Comparison of ENCODE assay signal across 7 cellular contexts in genomic region chr12:92080390-92081285, GRCh38.
DNase-seq lines count a peak whose midpoint lies in the region; ATAC-seq and TF ChIP-seq lines count a peak whose summit lies in the region.

No MANE protein-coding gene starts in this region.

- H3K27ac Mint-ChIP-seq in endothelial cell (ENCODE audit: unreplicated experiment), result no peak overlapping the region

- ATAC-seq in GM18511 (IDR thresholded peaks at IDR 0.05; ENCODE audit: unreplicated experiment), result peak; percentile 66
- peak; percentile 78 for ATAC-seq in HG02678 (IDR thresholded peaks at IDR 0.05; ENCODE audit: unreplicated experiment)
- ATAC-seq in stimulated activated naive CD8-positive, alpha-beta T cell treated with anti-CD3 and anti-CD28 coated beads, Interleukin-15, Interleukin-2, amounts not matched to agents 100 U/mL and 50 U/mL, for 24 hours, result peak; percentile 57

- H3K9me3 Mint-ChIP-seq in endothelial cell (ENCODE audit: unreplicated experiment), result no peaks in the 10 kb centered on the region

- no peaks in the 10 kb centered on the region for H3K36me3 Mint-ChIP-seq in endothelial cell (ENCODE audit: low read depth, unreplicated experiment)

- H3K27me3 Mint-ChIP-seq in endothelial cell (ENCODE audit: unreplicated experiment), result peaks cover 2% of the 10 kb centered on the region

- H3K4me3 ChIP-seq in epithelial cell of proximal tubule (ENCODE audit: low read depth, low read length), result peak overlapping the region; percentile 1

- DNase-seq in OCI-M1 (lab: John Stamatoyannopoulos, UW) (peak; percentile 70), epithelial cell of proximal tubule (ENCODE audit: low read depth) (peak; percentile 86), C1 segment of cervical spinal cord (lab: John Stamatoyannopoulos, UW) (no peak), endothelial cell (ENCODE audit: low spot score) (no peak)
- DNase-seq in stimulated activated naive CD8-positive, alpha-beta T cell treated with anti-CD3 and anti-CD28 coated beads, Interleukin-15, Interleukin-2, amounts not matched to agents 100 U/mL and 50 U/mL, for 24 hours, result no peak

- H3K4me3 Mint-ChIP-seq in endothelial cell (ENCODE audit: unreplicated experiment), result no peak overlapping the region

- H3K4me1 Mint-ChIP-seq in endothelial cell (ENCODE audit: unreplicated experiment), result peaks cover 2% of the 10 kb centered on the region

- TF ChIP-seq CTCF in epithelial cell of proximal tubule (conservative IDR thresholded peaks at IDR 0.05; ENCODE audit: low read depth, low read length), result no peak
- no peak for TF ChIP-seq CTCF in endothelial cell (IDR thresholded peaks at IDR 0.05; ENCODE audit: unreplicated experiment)

Comparison
In these comparisons a context has a peak if more than half of its experiments do, and no peak if none do; other contexts are left out.
1. DNase-seq: peak in OCI-M1 (single experiment) and epithelial cell of proximal tubule (single experiment); none in stimulated activated naive CD8-positive, alpha-beta T cell treated with anti-CD3 and anti-CD28 coated beads, Interleukin-15, Interleukin-2, amounts not matched to agents 100 U/mL and 50 U/mL, for 24 hours (single experiment), C1 segment of cervical spinal cord (0 of 14) and endothelial cell (single experiment).
2. Peak in every context shown above with its lines, with median percentiles within 50 percentile points of each other: ATAC-seq.